Comparison of ENCODE assay signal across 8 cellular contexts in genomic region chrX:47658301-47658683, GRCh38. TPM values are rescaled to one million over a fixed set of nuclear protein-coding genes. Genes with fewer than 3 reads are reported as not detected.
DNase-seq lines count a peak whose midpoint lies in the region; TF ChIP-seq lines count a peak whose summit lies in the region.

No MANE protein-coding gene starts in this region.

- peaks cover 0 to 5% (median 0%) of the 10 kb centered on the region in 3 donors for H3K27me3 Mint-ChIP-seq in CD14-positive monocyte (ENCODE audit: low read depth in 3 of 3)

- H3K4me3 ChIP-seq in OCI-LY1 (ENCODE audit: low read depth, low read length, poor library complexity, severe bottlenecking) (peak overlapping the region; percentile 76), endocrine pancreas (ENCODE audit: control insufficient read depth, insufficient read depth, low read length) (peak overlapping the region; percentile 89), neuron (ENCODE audit: low read length) (peak overlapping the region; percentile 77)

- H2AFZ ChIP-seq in OCI-LY1 (ENCODE audit: low read length) = no peak overlapping the region
- no peak overlapping the region for H2AFZ ChIP-seq in neuron (ENCODE audit: low read depth, low read length)

- peaks cover 32% of the 10 kb centered on the region for H3K36me3 ChIP-seq in OCI-LY1 (ENCODE audit: insufficient read depth, low read length)
- H3K36me3 ChIP-seq in endocrine pancreas (ENCODE audit: control insufficient read depth, insufficient read depth, low read length) = no peaks in the 10 kb centered on the region
- peaks cover 15% of the 10 kb centered on the region for H3K36me3 ChIP-seq in neuron (ENCODE audit: insufficient read depth, low read length)

- no peaks in the 10 kb centered on the region for H3K79me2 ChIP-seq in OCI-LY1 (ENCODE audit: insufficient read depth, low read length)

- no peaks in the 10 kb centered on the region for H3K9me3 ChIP-seq in OCI-LY1 (ENCODE audit: low read length)
- no peaks in the 10 kb centered on the region for H3K9me3 ChIP-seq in endocrine pancreas (ENCODE audit: control insufficient read depth, low read length)
- no peaks in the 10 kb centered on the region for H3K9me3 ChIP-seq in neuron (ENCODE audit: low read length)

- CTCF ChIA-PET in GM10248 (lab: Yijun Ruan, JAX) = no interaction called here

- H3K27me3 ChIP-seq in OCI-LY1 (ENCODE audit: insufficient read depth, low read length) (no peaks in the 10 kb centered on the region), endocrine pancreas (ENCODE audit: control insufficient read depth, insufficient read depth, low read length) (no peaks in the 10 kb centered on the region), neuron (ENCODE audit: insufficient read depth, low read length) (no peaks in the 10 kb centered on the region)

- peaks cover 24 to 31% of the 10 kb centered on the region in 2 donors for H3K36me3 Mint-ChIP-seq in CD14-positive monocyte

- DNase-seq in CD14-positive monocyte (ENCODE audit: low spot score) (no peak), COLO668 (lab: John Stamatoyannopoulos, UW; ENCODE audit: unreplicated experiment) (no peak), GM10248 (ENCODE audit: extremely low spot score) (no peak), ACHN (no peak), H4 (ENCODE audit: low spot score) (no peak)

- no peaks in the 10 kb centered on the region for H4K20me1 ChIP-seq in OCI-LY1 (ENCODE audit: insufficient read depth, low read length)

- peak overlapping the region; percentile 80 for H3K4me2 ChIP-seq in OCI-LY1 (ENCODE audit: low read length)

- peaks cover 0 to 10% (median 6%) of the 10 kb centered on the region in 7 donors for H3K9me3 Mint-ChIP-seq in CD14-positive monocyte

- peak overlapping the region; percentile 85 to 93 for H3K4me3 Mint-ChIP-seq in CD14-positive monocyte

- POLR2A ChIA-PET in GM10248 (lab: Yijun Ruan, JAX) = no interaction called here

- H3K9ac ChIP-seq in OCI-LY1 (ENCODE audit: low read length) = peak overlapping the region; percentile 75
- H3K9ac ChIP-seq in endocrine pancreas (ENCODE audit: control insufficient read depth, insufficient read depth, low read length) = no peak overlapping the region

- peaks cover 15% of the 10 kb centered on the region for H3K4me1 Mint-ChIP-seq in CD14-positive monocyte

- peak overlapping the region; percentile 92 for H3K27ac ChIP-seq in OCI-LY1 (ENCODE audit: low read depth, low read length, poor library complexity, severe bottlenecking)

- no peaks in the 10 kb centered on the region for H3K9me2 ChIP-seq in OCI-LY1 (ENCODE audit: low read depth, low read length)

- in situ Hi-C loops in ACHN (cut with HindIII; ENCODE audit: low pct_ligation_motif_present, low pct_unique_long_range_greater_than_20kb, low sequenced_read_pairs) = no loop called here

- intact Hi-C loops in CD14-positive monocyte (cut with micrococcal nuclease) = loop anchor here in 1 of 2 donors (10.0 kb wide), 1 partner anchor 177 kb away; the partner anchor contains the start of gene ZNF81

- no peaks in the 10 kb centered on the region for H3F3A ChIP-seq in OCI-LY1 (ENCODE audit: insufficient read depth, low read length)

- H3K27ac Mint-ChIP-seq in CD14-positive monocyte = peak overlapping the region; percentile 97 to 99 (median 99)

- H3K4me1 ChIP-seq in OCI-LY1 (ENCODE audit: insufficient read depth, low read length, severe bottlenecking) (peaks cover 12% of the 10 kb centered on the region), endocrine pancreas (ENCODE audit: control insufficient read depth, insufficient read depth, low read length) (no peaks in the 10 kb centered on the region), neuron (ENCODE audit: insufficient read depth, low read length) (peaks cover 3% of the 10 kb centered on the region)

- no peak for TF ChIP-seq CTCF in CD14-positive monocyte (IDR thresholded peaks at IDR 0.05)
- TF ChIP-seq CTCF in OCI-LY1 (IDR thresholded peaks at IDR 0.05; ENCODE audit: low read length) = no peak
- TF ChIP-seq CTCF in GM10248 (IDR thresholded peaks at IDR 0.05; ENCODE audit: control extremely low read depth, extremely low read depth, low read depth, missing control alignments) = no peak

RNA-seq across cellular contexts. Expression of gene UXT, which starts 0.7 kb away (rescaled TPM):
- polyA plus RNA-seq in CD14-positive monocyte = 100 to 1,000 TPM; 174 to 213 TPM
- 225 and 248 TPM in 2 replicates for total RNA-seq in H4 (2014; rRNA removed; shearing (Covaris generic))

RNA-seq across cellular contexts. Expression of gene ELK1, which starts 7.9 kb away (rescaled TPM):
- polyA plus RNA-seq in CD14-positive monocyte = 10 to 100 TPM in 1 of 2 donors, 1 to 10 TPM in 1; 9.5 to 10.7 TPM
- 26.2 and 30.4 TPM in 2 replicates for total RNA-seq in H4 (2014; rRNA removed; shearing (Covaris generic))

RNA-seq across cellular contexts. Expression of gene CFP, which starts 28.6 kb away (rescaled TPM):
- polyA plus RNA-seq in CD14-positive monocyte = 100 to 1,000 TPM; 461 to 491 TPM
- not detected in 2 replicates for total RNA-seq in H4 (2014; rRNA removed; shearing (Covaris generic))

RNA-seq across cellular contexts. Expression of gene SYN1, which starts 38.6 kb away (rescaled TPM):
- polyA plus RNA-seq in CD14-positive monocyte = under 1 TPM; 0.11 to 0.29 TPM
- total RNA-seq in H4 (2014; rRNA removed; shearing (Covaris generic)) = not detected in 2 replicates
